ENCODE assay signal across 23 cellular contexts in the genomic region with DNA sequence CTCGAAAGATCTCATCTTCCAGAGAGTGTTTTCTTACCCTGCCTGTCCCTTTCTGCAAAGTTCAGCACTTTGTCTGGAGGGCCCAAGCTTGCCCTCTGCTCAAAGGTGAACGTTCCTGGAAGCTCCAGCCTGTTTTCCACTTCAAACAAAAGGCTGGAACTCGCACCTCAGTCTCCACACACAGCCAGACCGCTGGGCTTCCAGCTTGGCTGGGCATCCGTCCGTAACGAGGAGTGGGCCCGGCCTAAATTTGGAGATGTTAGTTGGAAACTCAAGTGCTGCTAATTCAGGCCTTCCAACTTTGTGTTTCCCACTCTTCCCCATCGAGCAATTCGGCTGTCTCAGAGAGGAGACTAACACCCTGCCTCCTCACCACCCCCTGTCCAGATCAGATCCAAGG. TPM values are rescaled to one million over a fixed set of nuclear protein-coding genes. Genes with fewer than 3 reads are reported as not detected.
DNase-seq lines count a peak whose midpoint lies in the region; ATAC-seq, FAIRE-seq and TF ChIP-seq lines count a peak whose summit lies in the region.
"Had no signal": no experiment of that assay in that cellular context is flagged by ENCODE, and none has a peak within 500 bp of the region (broad histone marks: within the 10 kb centered on the region; RNA-seq: fewer than 3 reads in every experiment).

No MANE protein-coding gene starts in this region.

- H3K27ac ChIP-seq in cardiac muscle cell (peak overlapping the region; percentile 80), kidney (ENCODE audit: low read depth in 2 of 2, low read length in 2 of 2) (no peak overlapping the region), thyroid gland (peak overlapping the region in 1 of 3 donors; percentile 8)
- H3K27ac ChIP-seq: 22Rv1, A549, C4-2B, GM23248 had no signal

- H3K27me3 ChIP-seq in cardiac muscle cell (no peaks in the 10 kb centered on the region), thyroid gland (no peaks in the 10 kb centered on the region)

- DNase-seq in cardiac muscle cell (ENCODE audit: low read depth in 1 of 2, low spot score in 1 of 2) (peak in 1 of 2 donors; percentile 58), Right ventricle myocardium inferior (ENCODE audit: missing footprints) (no peak), ELF-1 (ENCODE audit: low read depth, low spot score) (peak; percentile 48), kidney (peak; percentile 37), thyroid gland (peak; percentile 78 to 86), dedifferentiated amniotic fluid mesenchymal stem cell (ENCODE audit: extremely low spot score) (no peak), islet precursor cell (no peak)
- DNase-seq: AML-193; Caco-2; CD4-positive, alpha-beta T cell; GDM1; GM23248; HCEC 1CT had no signal

- intact Hi-C loops in Right ventricle myocardium inferior (cut with DNase I), result no loop called here
- intact Hi-C loops in kidney (cut with DNase I), result no loop called here
- intact Hi-C loops in thyroid gland (cut with DNase I), result no loop called here

- no peak for ATAC-seq in Right ventricle myocardium inferior
- ATAC-seq: A549 had no signal

- H3K36me3 ChIP-seq in cardiac muscle cell, result peaks cover 20% of the 10 kb centered on the region
- no peaks in the 10 kb centered on the region for H3K36me3 ChIP-seq in kidney (ENCODE audit: control insufficient read depth in 1 of 2, insufficient read depth in 2 of 2, low read length in 2 of 2)
- H3K36me3 ChIP-seq in thyroid gland, result no peaks in the 10 kb centered on the region

- H3K9ac ChIP-seq in kidney (ENCODE audit: low read length in 2 of 2), result no peak overlapping the region
- H3K9ac ChIP-seq: GM23248 had no signal

- WGBS in thyroid gland, 2 donors, result 30 to 39% methylated on average over 10 of the region's 10 CpGs

- TF ChIP-seq POLR2A in thyroid gland (IDR thresholded peaks at IDR 0.05), result no peak

- H3K9me3 ChIP-seq in cardiac muscle cell (ENCODE audit: low read depth) (no peaks in the 10 kb centered on the region), kidney (ENCODE audit: control insufficient read depth in 1 of 2, low read length in 2 of 2) (no peaks in the 10 kb centered on the region), thyroid gland (no peaks in the 10 kb centered on the region)
- H3K9me3 ChIP-seq: A549, Caco-2 had no signal

- FAIRE-seq in kidney (lab: Jason Lieb, UNC), result no peak
- FAIRE-seq: A549, D721Med, GM12892, GM18507, H54, HTR-8/SVneo had no signal

- peaks cover 14% of the 10 kb centered on the region for H3K4me1 ChIP-seq in cardiac muscle cell (ENCODE audit: low read depth)
- H3K4me1 ChIP-seq in kidney (ENCODE audit: control insufficient read depth in 1 of 2, insufficient read depth in 1 of 2, low read depth in 1 of 2, low read length in 2 of 2), result peaks cover 0 to 2% of the 10 kb centered on the region in 2 donors
- peaks cover 6 to 14% of the 10 kb centered on the region in 2 donors for H3K4me1 ChIP-seq in thyroid gland
- H3K4me1 ChIP-seq: A549, Caco-2 had no signal

- H3K4me3 ChIP-seq in cardiac muscle cell (no peak overlapping the region), kidney (ENCODE audit: low read length in 2 of 2) (no peak overlapping the region), thyroid gland (replicated peaks in 1 of 3) (no peak overlapping the region)
- H3K4me3 ChIP-seq: A549, GM23248 had no signal

- TF ChIP-seq CTCF in cardiac muscle cell (IDR thresholded peaks at IDR 0.05; ENCODE audit: low read depth, low read length) (no peak), kidney (IDR thresholded peaks at IDR 0.05; ENCODE audit: borderline replicate concordance, extremely low read depth, insufficient read depth) (no peak), thyroid gland (IDR thresholded peaks at IDR 0.05) (no peak)

RNA-seq across cellular contexts. Expression of gene FGF18, which starts 35.1 kb away (rescaled TPM):
- total RNA-seq in cardiac muscle cell (50.3 and 58.5 TPM in 2 replicates), Right ventricle myocardium inferior (10.1 TPM), kidney (1.8 TPM), thyroid gland (1 to 10 TPM in 2 of 4 donors, under 1 TPM in 1, not detected in 1; 0.67 to 1.4 (median 1.0) TPM)
- polyA plus RNA-seq in cardiac muscle cell (81.9 and 85.1 TPM in 2 replicates), kidney (ENCODE audit: insufficient read depth, low read depth, low replicate concordance) (0.39 TPM)
- total RNA-seq: GM23248 had no signal
- polyA plus RNA-seq: BJ, IgD-negative memory B cell had no signal

Comparison
In these comparisons a context has a peak if more than half of its experiments do, and no peak if none do; other contexts are left out.
1. DNase-seq: peak in ELF-1 (single experiment), kidney (single experiment) and thyroid gland (2 of 2); none in Right ventricle myocardium inferior (single experiment), dedifferentiated amniotic fluid mesenchymal stem cell (single experiment) and islet precursor cell (single experiment).